In genomic region chr11:87399341-87399740, GRCh38 we compare ENCODE assay signal across 5 cellular contexts.
"Had no signal": no experiment of that assay in that cellular context is flagged by ENCODE, and none has a peak within 500 bp of the region (broad histone marks: within the 10 kb centered on the region; RNA-seq: fewer than 3 reads in every experiment).

No MANE protein-coding gene starts in this region.

- ATAC-seq: HCT116, HepG2 had no signal

- DNase-seq: GOT3, H7, HFFc6 had no signal
